Comparison of ENCODE assay signal across 5 cellular contexts in genomic region chr4:4947721-4948120, GRCh38.
"Had no signal": no experiment of that assay in that cellular context is flagged by ENCODE, and none has a peak within 500 bp of the region (broad histone marks: within the 10 kb centered on the region; RNA-seq: fewer than 3 reads in every experiment).

No MANE protein-coding gene starts in this region.

- H3K4me3 ChIP-seq: GM23248, HAP-1 had no signal

- H3K4me1 ChIP-seq: HAP-1 had no signal

- H3K27ac ChIP-seq: GM23248 had no signal

- H2AFZ ChIP-seq: GM23248 had no signal

- H3K36me3 ChIP-seq: HAP-1 had no signal

- H3K9me3 ChIP-seq: HAP-1 had no signal

- DNase-seq: GM23248, GOT3, H7, HFFc6 had no signal

- H3K9ac ChIP-seq: GM23248 had no signal
